In genomic region chr5:87069974-87070608, GRCh38 we compare ENCODE assay signal across 1 cellular context.
TF ChIP-seq lines count a peak whose summit lies in the region.

No MANE protein-coding gene starts in this region.

TF ChIP-seq in Ishikawa, 13 proteins besides CTCF, POLR2A, EP300 and RAD21 (continued from another document):
- TF ChIP-seq REST (IDR thresholded peaks at IDR 0.05; ENCODE audit: low read depth) (no peak), FOXM1 (IDR thresholded peaks at IDR 0.05; ENCODE audit: borderline replicate concordance, low read depth) (no peak), YY1 (IDR thresholded peaks at IDR 0.05; ENCODE audit: low read depth) (no peak)
